11 cellular contexts compared by ENCODE assay signal in the genomic region with DNA sequence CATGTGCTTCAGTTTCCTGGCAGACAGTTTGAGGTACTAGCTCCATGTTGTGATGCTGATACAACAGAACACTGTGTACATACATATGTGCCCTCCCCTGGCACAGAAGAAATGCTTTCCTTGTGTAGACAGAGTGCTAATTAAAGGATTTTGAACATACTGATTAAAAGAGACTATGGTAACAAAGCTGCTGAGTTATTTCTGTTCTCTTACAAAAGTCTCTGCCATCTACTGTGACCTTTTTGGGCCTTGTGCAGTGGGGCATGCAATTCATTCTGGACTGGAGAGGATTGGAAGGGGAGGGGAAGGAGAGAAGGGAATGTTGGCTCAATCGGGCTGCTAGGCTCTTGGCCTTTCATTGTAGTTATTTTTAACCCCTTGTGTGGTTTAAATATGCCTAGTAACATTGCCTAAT. TPM values are rescaled to one million over a fixed set of nuclear protein-coding genes. Genes with fewer than 3 reads are reported as not detected.
DNase-seq lines count a peak whose midpoint lies in the region; ATAC-seq and TF ChIP-seq lines count a peak whose summit lies in the region.
"Had no signal": no experiment of that assay in that cellular context is flagged by ENCODE, and none has a peak within 500 bp of the region (broad histone marks: within the 10 kb centered on the region; RNA-seq: fewer than 3 reads in every experiment).

No MANE protein-coding gene starts in this region.

- H3K27ac Mint-ChIP-seq in type B pancreatic cell: peak overlapping the region; percentile 63
- H3K27ac Mint-ChIP-seq: dendritic cell treated with granulocyte-macrophage colony-stimulating factor and Interleukin-4, amounts not matched to agents 40 ng/mL and 50 ng/mL, for 4 days had no signal

- no peaks in the 10 kb centered on the region for H3K27me3 Mint-ChIP-seq in type B pancreatic cell
- H3K27me3 Mint-ChIP-seq: dendritic cell treated with granulocyte-macrophage colony-stimulating factor and Interleukin-4, amounts not matched to agents 40 ng/mL and 50 ng/mL, for 4 days had no signal

- peak overlapping the region; percentile 40 for H2AFZ ChIP-seq in mammary epithelial cell (ENCODE audit: low read depth, low read length)

- peaks cover 47% of the 10 kb centered on the region for H3K4me1 Mint-ChIP-seq in type B pancreatic cell (ENCODE audit: unreplicated experiment)

- no peak for ATAC-seq in HG03280 (IDR thresholded peaks at IDR 0.05; ENCODE audit: unreplicated experiment)

- peaks cover 15% of the 10 kb centered on the region for H3K36me3 ChIP-seq in mammary epithelial cell (ENCODE audit: insufficient read depth, low read length)
- H3K36me3 ChIP-seq in liver (ENCODE audit: control insufficient read depth in 4 of 4, insufficient read depth in 3 of 4, low read depth in 1 of 4, low read length in 3 of 4): peaks cover 0 to 9% (median 1%) of the 10 kb centered on the region in 4 donors

- peak overlapping the region; percentile 1 to 26 (median 10) for H3K4me3 ChIP-seq in mammary epithelial cell (replicated peaks in 1 of 3; ENCODE audit: insufficient read depth in 1 of 3, low read depth in 2 of 3, low read length in 3 of 3)
- H3K4me3 ChIP-seq in liver (ENCODE audit: low read depth in 1 of 3, low read length in 3 of 3): no peak overlapping the region

- H3K27me3 ChIP-seq in mammary epithelial cell (ENCODE audit: insufficient read depth, low read length): no peaks in the 10 kb centered on the region
- H3K27me3 ChIP-seq in liver (ENCODE audit: control insufficient read depth in 4 of 4, insufficient read depth in 4 of 4, low read length in 3 of 4): no peaks in the 10 kb centered on the region

- in situ Hi-C loops in mammary epithelial cell (cut with MboI; ENCODE audit: low sequenced_read_pairs in 2 of 2): no loop called here

- DNase-seq in NCI-H2029 (lab: John Stamatoyannopoulos, UW) (peak; percentile 59), mammary epithelial cell (no peak), type B pancreatic cell (ENCODE audit: extremely low spot score, unreplicated experiment) (no peak), NCI-H187 treated with DMSO at 0.1 percent for 48 hours (lab: John Stamatoyannopoulos, UW) (no peak), T1000 (lab: John Stamatoyannopoulos, UW) (no peak)
- DNase-seq: activated CD8-positive, alpha-beta memory T cell treated with anti-CD3 and anti-CD28 coated beads for 24 hours; NCI-H526; stimulated activated naive CD4-positive, alpha-beta T cell treated with Interleukin-2 at 50 U/mL for 16 hours had no signal

- no TSS peak for BruUV-seq in mammary epithelial cell (replicated peaks; lab: Mats Ljungman, UMichigan)

- H3K4me3 Mint-ChIP-seq in type B pancreatic cell: peak overlapping the region; percentile 54
- H3K4me3 Mint-ChIP-seq: dendritic cell treated with granulocyte-macrophage colony-stimulating factor and Interleukin-4, amounts not matched to agents 40 ng/mL and 50 ng/mL, for 4 days had no signal

- H3K36me3 Mint-ChIP-seq in type B pancreatic cell: peaks cover 15% of the 10 kb centered on the region

- H3K9ac ChIP-seq in mammary epithelial cell (ENCODE audit: insufficient read depth, low read length): no peak overlapping the region
- no peak overlapping the region for H3K9ac ChIP-seq in liver (ENCODE audit: low read depth in 1 of 2, low read length in 2 of 2)

- H3K4me1 ChIP-seq in mammary epithelial cell (ENCODE audit: insufficient read depth, low read length) (peaks cover 38% of the 10 kb centered on the region), liver (ENCODE audit: control insufficient read depth in 4 of 4, insufficient read depth in 4 of 4, low read length in 3 of 4) (peaks cover 7 to 70% (median 41%) of the 10 kb centered on the region in 4 donors)

- dilution Hi-C loops in mammary epithelial cell (cut with HindIII; ENCODE audit: low sequenced_read_pairs): loop anchor here (10.0 kb wide), 1 partner anchor 107 kb away; no protein-coding TSS in a partner anchor

- no peaks in the 10 kb centered on the region for H3K9me3 ChIP-seq in mammary epithelial cell (replicated peaks; ENCODE audit: insufficient read depth, low read length)
- H3K9me3 ChIP-seq in liver (ENCODE audit: control insufficient read depth in 4 of 4, low read length in 3 of 4): no peaks in the 10 kb centered on the region

- H3K9me3 Mint-ChIP-seq in type B pancreatic cell: no peaks in the 10 kb centered on the region
- H3K9me3 Mint-ChIP-seq: dendritic cell treated with granulocyte-macrophage colony-stimulating factor and Interleukin-4, amounts not matched to agents 40 ng/mL and 50 ng/mL, for 4 days had no signal

- CTCF ChIA-PET in mammary epithelial cell (lab: Charles Lee; ENCODE audit: low non-redundant PET): no interaction called here

- peaks cover 98% of the 10 kb centered on the region for H3K79me2 ChIP-seq in mammary epithelial cell (ENCODE audit: insufficient read depth, low read length)

- H3K27ac ChIP-seq in mammary epithelial cell (ENCODE audit: insufficient read depth, low read depth, low read length) (peak overlapping the region; percentile 73), liver (ENCODE audit: low read depth in 1 of 2, low read length in 2 of 2) (peak overlapping the region in 1 of 2 donors; percentile 11)

- peak in 1 of 2 donors; percentile 5 for TF ChIP-seq RAD21 in liver (IDR thresholded peaks at IDR 0.05)

- H3K4me2 ChIP-seq in mammary epithelial cell (ENCODE audit: insufficient read depth, low read depth, low read length): peak overlapping the region; percentile 69

- no peaks in the 10 kb centered on the region for H4K20me1 ChIP-seq in mammary epithelial cell (ENCODE audit: insufficient read depth, low read length)

- WGBS in mammary epithelial cell (ENCODE audit: low coverage, missing lambda C conversion rate): 11% methylated on average over 1 of the region's 1 CpG
- WGBS in liver: 5% methylated on average over 1 of the region's 1 CpG

- TF ChIP-seq CTCF in mammary epithelial cell (conservative IDR thresholded peaks at IDR 0.05 in 1 of 2, IDR thresholded peaks at IDR 0.05 in 1 of 2; ENCODE audit: extremely low read depth in 1 of 2, insufficient read depth in 1 of 2, low read depth in 1 of 2, low read length in 2 of 2) (no peak), liver (IDR thresholded peaks at IDR 0.05; ENCODE audit: low read depth, low read length, missing input control) (no peak), type B pancreatic cell (conservative IDR thresholded peaks at IDR 0.05) (no peak)

- intact Hi-C loops in mammary epithelial cell (cut with micrococcal nuclease): no loop called here

TF ChIP-seq in liver, 16 proteins besides CTCF, POLR2A, EP300 and RAD21:
- TF ChIP-seq, protein P1, sequence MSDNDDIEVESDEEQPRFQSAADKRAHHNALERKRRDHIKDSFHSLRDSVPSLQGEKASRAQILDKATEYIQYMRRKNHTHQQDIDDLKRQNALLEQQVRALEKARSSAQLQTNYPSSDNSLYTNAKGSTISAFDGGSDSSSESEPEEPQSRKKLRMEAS (IDR thresholded peaks at IDR 0.05): peak; percentile 45
- TF ChIP-seq RXRA (IDR thresholded peaks at IDR 0.05) (peak; percentile 20 to 46), NR2F2 (IDR thresholded peaks at IDR 0.05) (peak; percentile 61), SP1 (IDR thresholded peaks at IDR 0.05) (peak; percentile 19), YY1 (IDR thresholded peaks at IDR 0.05) (peak; percentile 45), GABPA (IDR thresholded peaks at IDR 0.05 in 1 of 2, conservative IDR thresholded peaks at IDR 0.05 in 1 of 2) (no peak), TAF1 (conservative IDR thresholded peaks at IDR 0.05) (no peak), HNF4A (conservative IDR thresholded peaks at IDR 0.05) (peak; percentile 16 to 28)
- TF ChIP-seq, protein P2, sequence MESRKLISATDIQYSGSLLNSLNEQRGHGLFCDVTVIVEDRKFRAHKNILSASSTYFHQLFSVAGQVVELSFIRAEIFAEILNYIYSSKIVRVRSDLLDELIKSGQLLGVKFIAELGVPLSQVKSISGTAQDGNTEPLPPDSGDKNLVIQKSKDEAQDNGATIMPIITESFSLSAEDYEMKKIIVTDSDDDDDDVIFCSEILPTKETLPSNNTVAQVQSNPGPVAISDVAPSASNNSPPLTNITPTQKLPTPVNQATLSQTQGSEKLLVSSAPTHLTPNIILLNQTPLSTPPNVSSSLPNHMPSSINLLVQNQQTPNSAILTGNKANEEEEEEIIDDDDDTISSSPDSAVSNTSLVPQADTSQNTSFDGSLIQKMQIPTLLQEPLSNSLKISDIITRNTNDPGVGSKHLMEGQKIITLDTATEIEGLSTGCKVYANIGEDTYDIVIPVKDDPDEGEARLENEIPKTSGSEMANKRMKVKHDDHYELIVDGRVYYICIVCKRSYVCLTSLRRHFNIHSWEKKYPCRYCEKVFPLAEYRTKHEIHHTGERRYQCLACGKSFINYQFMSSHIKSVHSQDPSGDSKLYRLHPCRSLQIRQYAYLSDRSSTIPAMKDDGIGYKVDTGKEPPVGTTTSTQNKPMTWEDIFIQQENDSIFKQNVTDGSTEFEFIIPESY (IDR thresholded peaks at IDR 0.05): no peak

RNA-seq across cellular contexts. Expression of a gene that starts 6.0 kb away (rescaled TPM):
- 100 to 1,000 TPM; 199 to 225 TPM for total RNA-seq in mammary epithelial cell
- polyA plus RNA-seq in mammary epithelial cell: 160 TPM
- polyA minus RNA-seq in mammary epithelial cell: 237 TPM
- total RNA-seq in liver: 100 to 1,000 TPM in 1 of 2 donors, 10 to 100 TPM in 1; 43.9 to 114 TPM
- polyA plus RNA-seq in liver: 10 to 100 TPM; 19.1 to 91.7 TPM
- 76.7 and 118 TPM in 2 replicates for total RNA-seq in type B pancreatic cell (ENCODE audit: low replicate concordance)

Comparison
In these comparisons a context has a peak if more than half of its experiments do, and no peak if none do; other contexts are left out.
1. H3K4me3 ChIP-seq: peak in mammary epithelial cell (3 of 3); none in liver (0 of 3).